ENCODE assay signal across 21 cellular contexts in genomic region chr2:88896971-88897370, GRCh38.
"Had no signal": no experiment of that assay in that cellular context is flagged by ENCODE, and none has a peak within 500 bp of the region (broad histone marks: within the 10 kb centered on the region; RNA-seq: fewer than 3 reads in every experiment).

No MANE protein-coding gene starts in this region.

- H3K27ac Mint-ChIP-seq: effector memory CD8-positive, alpha-beta T cell; naive thymus-derived CD8-positive, alpha-beta T cell; stimulated activated effector memory CD8-positive, alpha-beta T cell treated with anti-CD3 and anti-CD28 coated beads, Interleukin-12 subunit alpha, Interleukin-12 subunit beta, amount 100 ng/mL, for 72 hours; type B pancreatic cell had no signal

- H3K4me1 ChIP-seq: esophagus muscularis mucosa, gastrocnemius medialis, psoas muscle, right lobe of liver, suprapubic skin, thyroid gland had no signal

- H3K9me3 Mint-ChIP-seq: effector memory CD8-positive, alpha-beta T cell; naive thymus-derived CD8-positive, alpha-beta T cell; type B pancreatic cell had no signal

- H3K9me3 ChIP-seq: esophagus muscularis mucosa, gastrocnemius medialis, neutrophil, psoas muscle, right lobe of liver, suprapubic skin, thyroid gland had no signal

- H3K4me1 Mint-ChIP-seq: stimulated activated effector memory CD8-positive, alpha-beta T cell treated with anti-CD3 and anti-CD28 coated beads, Interleukin-12 subunit alpha, Interleukin-12 subunit beta, amount 100 ng/mL, for 72 hours had no signal

- DNase-seq: effector memory CD8-positive, alpha-beta T cell; gastrocnemius medialis; kidney; left colon; left ventricle myocardium superior; mesenchymal stem cell; naive thymus-derived CD8-positive, alpha-beta T cell; psoas muscle; retina; right lobe of liver; stimulated activated CD4-positive, alpha-beta T cell treated with anti-CD3 and anti-CD28 coated beads, Interleukin-4, amount 100 ng/mL, for 1 hour; stimulated activated CD8-positive, alpha-beta memory T cell treated with anti-CD3 and anti-CD28 coated beads, Interleukin-4, amount 100 ng/mL, for 48 hours; stimulated activated naive CD8-positive, alpha-beta T cell treated with anti-CD3 and anti-CD28 coated beads, Interleukin-15, Interleukin-2, amounts not matched to agents 100 U/mL and 50 U/mL, for 24 hours; thyroid gland had no signal

- H3K4me3 Mint-ChIP-seq: effector memory CD8-positive, alpha-beta T cell; naive thymus-derived CD8-positive, alpha-beta T cell; stimulated activated effector memory CD8-positive, alpha-beta T cell treated with anti-CD3 and anti-CD28 coated beads, Interleukin-12 subunit alpha, Interleukin-12 subunit beta, amount 100 ng/mL, for 72 hours; type B pancreatic cell had no signal

- H3K27me3 ChIP-seq: neutrophil, thyroid gland had no signal

- H3K27ac ChIP-seq: epithelial cell of prostate, esophagus muscularis mucosa, gastrocnemius medialis, neutrophil, psoas muscle, right lobe of liver, suprapubic skin, thyroid gland had no signal

- ATAC-seq: effector memory CD8-positive, alpha-beta T cell; gastrocnemius medialis; left colon; left ventricle myocardium superior; naive thymus-derived CD8-positive, alpha-beta T cell; psoas muscle; stimulated activated effector memory CD8-positive, alpha-beta T cell treated with anti-CD3 and anti-CD28 coated beads, Interleukin-12 subunit alpha, Interleukin-12 subunit beta, amount 100 ng/mL, for 72 hours; stimulated activated naive CD8-positive, alpha-beta T cell treated with anti-CD3 and anti-CD28 coated beads, Interleukin-15, Interleukin-2, amounts not matched to agents 100 U/mL and 50 U/mL, for 24 hours had no signal

- H3K4me3 ChIP-seq: esophagus muscularis mucosa, gastrocnemius medialis, lung, psoas muscle, right lobe of liver, suprapubic skin, thyroid gland had no signal

- H3K36me3 ChIP-seq: esophagus muscularis mucosa, gastrocnemius medialis, neutrophil, right lobe of liver, suprapubic skin, thyroid gland had no signal
